27 cellular contexts compared by ENCODE assay signal in genomic region chr17:13372432-13372831, GRCh38.
"Had no signal": no experiment of that assay in that cellular context is flagged by ENCODE, and none has a peak within 500 bp of the region (broad histone marks: within the 10 kb centered on the region; RNA-seq: fewer than 3 reads in every experiment).

No MANE protein-coding gene starts in this region.

- ATAC-seq: activated CD4-positive, CD25-positive, alpha-beta regulatory T cell treated with anti-CD3 and anti-CD28 coated beads, Interleukin-2, amount 50 U/mL, for 24 hours; activated CD8-positive, alpha-beta memory T cell treated with anti-CD3 and anti-CD28 coated beads, Interleukin-2, amount 10 ng/mL, durations not matched to agents 7 days and 5 days; activated CD8-positive, alpha-beta T cell treated with anti-CD3 and anti-CD28 coated beads, Interleukin-2, amount 10 ng/mL, durations not matched to agents 7 days and 5 days; activated naive CD8-positive, alpha-beta T cell treated with anti-CD3 and anti-CD28 coated beads, Interleukin-2, amount 50 U/mL, for 24 hours; effector memory CD8-positive, alpha-beta T cell; foreskin keratinocyte; T-helper 17 cell had no signal

- H3K4me3 ChIP-seq: esophagus muscularis mucosa had no signal

- H3K27ac ChIP-seq: brain microvascular endothelial cell, esophagus muscularis mucosa, foreskin keratinocyte, WERI-Rb-1 had no signal

- H3K27me3 ChIP-seq: brain microvascular endothelial cell, esophagus muscularis mucosa, foreskin keratinocyte had no signal

- H3K4me1 ChIP-seq: esophagus muscularis mucosa, foreskin keratinocyte had no signal

- DNase-seq: activated B cell treated with CpG ODN at 0.5 μM for 24 hours; activated CD4-positive, alpha-beta T cell treated with anti-CD3 and anti-CD28 coated beads for 48 hours; activated CD4-positive, alpha-beta T cell treated with anti-CD3 and anti-CD28 coated beads, Interleukin-2, amount 50 U/mL, for 1 hour; activated CD4-positive, alpha-beta T cell treated with anti-CD3 and anti-CD28 coated beads, Interleukin-2, amount 50 U/mL, for 48 hours; activated CD8-positive, alpha-beta memory T cell treated with anti-CD3 and anti-CD28 coated beads, Interleukin-2, amount 10 ng/mL, durations not matched to agents 7 days and 5 days; activated CD8-positive, alpha-beta memory T cell treated with anti-CD3 and anti-CD28 coated beads, Interleukin-2, amount 50 U/mL, for 4 hours; activated CD8-positive, alpha-beta T cell treated with anti-CD3 and anti-CD28 coated beads, Interleukin-2, amount 10 ng/mL, durations not matched to agents 7 days and 5 days; activated effector memory CD4-positive, alpha-beta T cell treated with anti-CD3 and anti-CD28 coated beads, Interleukin-2, amount 50 U/mL, for 16 hours; activated naive CD4-positive, alpha-beta T cell treated with anti-CD3 and anti-CD28 coated beads for 36 hours; activated naive CD8-positive, alpha-beta T cell treated with anti-CD3 and anti-CD28 coated beads for 36 hours; activated naive CD8-positive, alpha-beta T cell treated with anti-CD3 and anti-CD28 coated beads, Interleukin-2, amount 50 U/mL, for 24 hours; activated T-cell treated with anti-CD3 and anti-CD28 coated beads, Interleukin-2, amount 50 U/mL, for 1 hour; activated T-cell treated with anti-CD3 and anti-CD28 coated beads, Interleukin-2, amount 50 U/mL, for 48 hours; brain microvascular endothelial cell; caudate nucleus; cortex of kidney; dermis blood vessel endothelial cell; effector CD4-positive, alpha-beta T cell; effector memory CD8-positive, alpha-beta T cell; erythroblast; foreskin keratinocyte; T-helper 1 cell; T-helper 17 cell; T1000; WERI-Rb-1 had no signal

- H3K36me3 ChIP-seq: brain microvascular endothelial cell, esophagus muscularis mucosa, WERI-Rb-1 had no signal

- H3K9me3 ChIP-seq: esophagus muscularis mucosa had no signal
